15 cellular contexts compared by ENCODE assay signal in the genomic region with DNA sequence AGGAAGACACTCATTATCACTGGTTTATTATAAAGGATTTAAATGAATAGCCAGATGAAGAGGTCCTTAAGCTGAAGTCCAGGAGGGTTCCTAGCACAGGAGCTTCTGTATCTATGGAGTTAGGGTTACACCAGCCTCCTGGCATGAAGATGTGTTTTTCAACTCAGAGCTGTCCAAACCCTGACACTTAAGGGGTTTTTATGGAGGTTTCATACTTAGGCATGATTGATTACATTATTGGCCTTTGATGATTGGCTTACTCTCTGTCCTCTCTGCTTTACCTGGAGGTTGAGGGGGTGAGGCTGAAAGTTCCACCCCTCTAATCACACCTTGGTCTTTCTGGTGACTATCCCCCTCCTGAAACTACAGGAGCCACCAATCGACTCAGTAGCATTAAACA.
DNase-seq lines count a peak whose midpoint lies in the region; ATAC-seq and TF ChIP-seq lines count a peak whose summit lies in the region.
"Had no signal": no experiment of that assay in that cellular context is flagged by ENCODE, and none has a peak within 500 bp of the region (broad histone marks: within the 10 kb centered on the region; RNA-seq: fewer than 3 reads in every experiment).

No MANE protein-coding gene starts in this region.

- no peak overlapping the region for H3K4me2 ChIP-seq in GM23338
- peak overlapping the region; percentile 39 for H3K4me2 ChIP-seq in parathyroid adenoma (ENCODE audit: low read length)
- H3K4me2 ChIP-seq: PC-9 had no signal

- H3K4me3 ChIP-seq in GM23338 (no peak overlapping the region), parathyroid adenoma (ENCODE audit: low read depth, low read length) (no peak overlapping the region), lower leg skin (ENCODE audit: low read depth, poor library complexity, severe bottlenecking) (no peak overlapping the region)
- H3K4me3 ChIP-seq: colonic mucosa, PC-9 had no signal

- peaks cover 51% of the 10 kb centered on the region for H3K4me1 Mint-ChIP-seq in activated CD4-positive, alpha-beta T cell treated with anti-CD3 and anti-CD28 coated beads, Interleukin-2, amount 10 ng/mL, durations not matched to agents 24 days and 14 days
- H3K4me1 Mint-ChIP-seq in activated CD4-positive, alpha-beta T cell treated with anti-CD3 and anti-CD28 coated beads, Interleukin-2, amount 10 ng/mL, durations not matched to agents 7 days and 5 days, result peaks cover 75% of the 10 kb centered on the region
- H3K4me1 Mint-ChIP-seq in GM23338, result peaks cover 46% of the 10 kb centered on the region
- peaks cover 49% of the 10 kb centered on the region for H3K4me1 Mint-ChIP-seq in activated naive CD8-positive, alpha-beta T cell treated with anti-CD3 and anti-CD28 coated beads, Interleukin-2, amount 10 ng/mL, durations not matched to agents 7 days and 5 days

- 30 to 54% methylated on average over 1 of the region's 1 CpG for WGBS in lower leg skin, 2 donors

- H3K36me3 ChIP-seq in GM23338 (ENCODE audit: insufficient read depth), result peaks cover 23% of the 10 kb centered on the region
- H3K36me3 ChIP-seq in parathyroid adenoma (ENCODE audit: control insufficient read depth, insufficient read depth, low read length), result no peaks in the 10 kb centered on the region
- H3K36me3 ChIP-seq: colonic mucosa had no signal

- H3K79me2 ChIP-seq in GM23338 (replicated peaks; ENCODE audit: insufficient read depth) (peaks cover 100% of the 10 kb centered on the region), parathyroid adenoma (peaks cover 41% of the 10 kb centered on the region)

- intact Hi-C loops in activated CD4-positive, alpha-beta T cell treated with anti-CD3 and anti-CD28 coated beads, Interleukin-2, amount 10 ng/mL, durations not matched to agents 24 days and 14 days (cut with micrococcal nuclease), result no loop called here
- intact Hi-C loops in lower leg skin (cut with DNase I; ENCODE audit: low total_unique reads), result no loop called here

- no peak for TF ChIP-seq POLR2A in lower leg skin (IDR thresholded peaks at IDR 0.05)

- CTCF ChIA-PET in activated CD4-positive, alpha-beta T cell treated with anti-CD3 and anti-CD28 coated beads, Interleukin-2, amount 10 ng/mL, durations not matched to agents 7 days and 5 days (lab: Charles Lee), result interaction anchor here (0.9 to 1.2 kb wide), 2 partner anchors 8 to 33 kb away, joined by 3 read pairs; no protein-coding TSS in a partner anchor

- H3K9ac ChIP-seq in parathyroid adenoma, result no peak overlapping the region

- H3K27me3 Mint-ChIP-seq in activated CD4-positive, alpha-beta T cell treated with anti-CD3 and anti-CD28 coated beads, Interleukin-2, amount 10 ng/mL, durations not matched to agents 24 days and 14 days, result no peaks in the 10 kb centered on the region
- no peaks in the 10 kb centered on the region for H3K27me3 Mint-ChIP-seq in activated CD4-positive, alpha-beta T cell treated with anti-CD3 and anti-CD28 coated beads, Interleukin-2, amount 10 ng/mL, durations not matched to agents 7 days and 5 days
- peaks cover 2% of the 10 kb centered on the region for H3K27me3 Mint-ChIP-seq in GM23338 (ENCODE audit: insufficient read depth, low read depth, poor library complexity)
- H3K27me3 Mint-ChIP-seq in activated naive CD8-positive, alpha-beta T cell treated with anti-CD3 and anti-CD28 coated beads, Interleukin-2, amount 10 ng/mL, durations not matched to agents 7 days and 5 days, result no peaks in the 10 kb centered on the region
- H3K27me3 Mint-ChIP-seq: type B pancreatic cell had no signal

- peaks cover 54% of the 10 kb centered on the region for H3K36me3 Mint-ChIP-seq in activated CD4-positive, alpha-beta T cell treated with anti-CD3 and anti-CD28 coated beads, Interleukin-2, amount 10 ng/mL, durations not matched to agents 24 days and 14 days (ENCODE audit: low read depth)
- H3K36me3 Mint-ChIP-seq in activated CD4-positive, alpha-beta T cell treated with anti-CD3 and anti-CD28 coated beads, Interleukin-2, amount 10 ng/mL, durations not matched to agents 7 days and 5 days (ENCODE audit: low read depth), result peaks cover 58% of the 10 kb centered on the region
- H3K36me3 Mint-ChIP-seq in GM23338 (ENCODE audit: low read depth), result peaks cover 60% of the 10 kb centered on the region
- peaks cover 37% of the 10 kb centered on the region for H3K36me3 Mint-ChIP-seq in activated naive CD8-positive, alpha-beta T cell treated with anti-CD3 and anti-CD28 coated beads, Interleukin-2, amount 10 ng/mL, durations not matched to agents 7 days and 5 days

- TF ChIP-seq CTCF in GM23338 (conservative IDR thresholded peaks at IDR 0.05; ENCODE audit: low read depth in 2 of 2) (no peak), parathyroid adenoma (IDR thresholded peaks at IDR 0.05) (no peak), lower leg skin (IDR thresholded peaks at IDR 0.05) (no peak)

- DNase-seq in activated CD4-positive, alpha-beta T cell treated with anti-CD3 and anti-CD28 coated beads, Interleukin-2, amount 10 ng/mL, durations not matched to agents 24 days and 14 days, result no peak
- DNase-seq in activated CD4-positive, alpha-beta T cell treated with anti-CD3 and anti-CD28 coated beads, Interleukin-2, amount 10 ng/mL, durations not matched to agents 7 days and 5 days, result no peak
- DNase-seq in GM23338 (ENCODE audit: low spot score) (no peak), SHP77 (lab: John Stamatoyannopoulos, UW) (no peak), lower leg skin (ENCODE audit: low spot score in 2 of 2) (no peak)
- no peak for DNase-seq in activated naive CD8-positive, alpha-beta T cell treated with anti-CD3 and anti-CD28 coated beads, Interleukin-2, amount 10 ng/mL, durations not matched to agents 7 days and 5 days
- DNase-seq: ACHN, colonic mucosa, HFFc6, NCI-H1048, NCI-H446, PC-9 had no signal

- no peak overlapping the region for H3K4me3 Mint-ChIP-seq in activated CD4-positive, alpha-beta T cell treated with anti-CD3 and anti-CD28 coated beads, Interleukin-2, amount 10 ng/mL, durations not matched to agents 24 days and 14 days
- no peak overlapping the region for H3K4me3 Mint-ChIP-seq in activated CD4-positive, alpha-beta T cell treated with anti-CD3 and anti-CD28 coated beads, Interleukin-2, amount 10 ng/mL, durations not matched to agents 7 days and 5 days
- H3K4me3 Mint-ChIP-seq in GM23338, result no peak overlapping the region
- no peak overlapping the region for H3K4me3 Mint-ChIP-seq in activated naive CD8-positive, alpha-beta T cell treated with anti-CD3 and anti-CD28 coated beads, Interleukin-2, amount 10 ng/mL, durations not matched to agents 7 days and 5 days
- H3K4me3 Mint-ChIP-seq: type B pancreatic cell had no signal

- H3F3A ChIP-seq in GM23338 (replicated peaks; ENCODE audit: low read depth), result no peaks in the 10 kb centered on the region; the same call in 1 of the 2 replicates

- no peaks in the 10 kb centered on the region for H3K9me3 Mint-ChIP-seq in activated CD4-positive, alpha-beta T cell treated with anti-CD3 and anti-CD28 coated beads, Interleukin-2, amount 10 ng/mL, durations not matched to agents 24 days and 14 days
- no peaks in the 10 kb centered on the region for H3K9me3 Mint-ChIP-seq in activated CD4-positive, alpha-beta T cell treated with anti-CD3 and anti-CD28 coated beads, Interleukin-2, amount 10 ng/mL, durations not matched to agents 7 days and 5 days
- H3K9me3 Mint-ChIP-seq in GM23338, result no peaks in the 10 kb centered on the region
- H3K9me3 Mint-ChIP-seq in activated naive CD8-positive, alpha-beta T cell treated with anti-CD3 and anti-CD28 coated beads, Interleukin-2, amount 10 ng/mL, durations not matched to agents 7 days and 5 days, result no peaks in the 10 kb centered on the region
- H3K9me3 Mint-ChIP-seq: HFFc6, type B pancreatic cell had no signal

- no peaks in the 10 kb centered on the region for H3K9me2 ChIP-seq in GM23338 (ENCODE audit: insufficient read depth)

- H2AFZ ChIP-seq in GM23338 (no peak overlapping the region), parathyroid adenoma (no peak overlapping the region)
- H2AFZ ChIP-seq: PC-9 had no signal

- H3K27me3 ChIP-seq in GM23338 (ENCODE audit: insufficient read depth) (no peaks in the 10 kb centered on the region), parathyroid adenoma (ENCODE audit: control insufficient read depth, insufficient read depth, low read length) (no peaks in the 10 kb centered on the region)
- H3K27me3 ChIP-seq: colonic mucosa had no signal

- no peak for ATAC-seq in GM23338
- ATAC-seq in activated naive CD8-positive, alpha-beta T cell treated with anti-CD3 and anti-CD28 coated beads, Interleukin-2, amount 10 ng/mL, durations not matched to agents 7 days and 5 days (ENCODE audit: low read depth), result no peak
- ATAC-seq in HG02642 (IDR thresholded peaks at IDR 0.05; ENCODE audit: poor library complexity, unreplicated experiment), result no peak

- peaks cover 88% of the 10 kb centered on the region for H4K20me1 ChIP-seq in GM23338 (replicated peaks; ENCODE audit: insufficient read depth)

- peaks cover 21% of the 10 kb centered on the region for H3K4me1 ChIP-seq in GM23338 (ENCODE audit: insufficient read depth)
- peaks cover 9% of the 10 kb centered on the region for H3K4me1 ChIP-seq in parathyroid adenoma

- POLR2A ChIA-PET in activated CD4-positive, alpha-beta T cell treated with anti-CD3 and anti-CD28 coated beads, Interleukin-2, amount 10 ng/mL, durations not matched to agents 7 days and 5 days (lab: Charles Lee), result no interaction called here
- POLR2A ChIA-PET in activated naive CD8-positive, alpha-beta T cell treated with anti-CD3 and anti-CD28 coated beads, Interleukin-2, amount 10 ng/mL, durations not matched to agents 7 days and 5 days (lab: Charles Lee), result interaction anchor here (0.7 kb wide), 1 partner anchor 10 kb away, joined by 3 read pairs; no protein-coding TSS in a partner anchor

- peak overlapping the region; percentile 66 for H3K27ac Mint-ChIP-seq in activated CD4-positive, alpha-beta T cell treated with anti-CD3 and anti-CD28 coated beads, Interleukin-2, amount 10 ng/mL, durations not matched to agents 24 days and 14 days
- H3K27ac Mint-ChIP-seq in activated CD4-positive, alpha-beta T cell treated with anti-CD3 and anti-CD28 coated beads, Interleukin-2, amount 10 ng/mL, durations not matched to agents 7 days and 5 days, result no peak overlapping the region
- peak overlapping the region; percentile 62; the same call in 1 of the 2 replicates for H3K27ac Mint-ChIP-seq in GM23338
- H3K27ac Mint-ChIP-seq in activated naive CD8-positive, alpha-beta T cell treated with anti-CD3 and anti-CD28 coated beads, Interleukin-2, amount 10 ng/mL, durations not matched to agents 7 days and 5 days, result peak overlapping the region; percentile 54

- no peaks in the 10 kb centered on the region for H3K9me3 ChIP-seq in parathyroid adenoma (ENCODE audit: control insufficient read depth, low read length)
- H3K9me3 ChIP-seq: colonic mucosa had no signal

- H3K27ac ChIP-seq in GM23338 (ENCODE audit: low read depth) (no peak overlapping the region), parathyroid adenoma (no peak overlapping the region)
- H3K27ac ChIP-seq: colonic mucosa, PC-9 had no signal

TF ChIP-seq in GM23338, 12 proteins besides CTCF, POLR2A, EP300 and RAD21 (continues in another document):
- TF ChIP-seq EZH2phosphoT487 (IDR thresholded peaks at IDR 0.05; ENCODE audit: unreplicated experiment), result no peak
